1 cellular context compared by ENCODE assay signal in genomic region chr6:35804996-35805736, GRCh38.
A peak's percentile ranks its signal among the peaks of the same experiment; 100 is the strongest.
TF ChIP-seq lines count a peak whose summit lies in the region.

Gene LHFPL5, plus strand, starts transcription at chr6:35805352. Its CDS starts 319 bp downstream, at chr6:35805671.

TF ChIP-seq in WTC11, 78 proteins besides CTCF, POLR2A, EP300 and RAD21 (continued from another document):
- peak; percentile 82; the same call in 1 of the 2 replicates for TF ChIP-seq SP1 (CRISPR knock-in tag; conservative IDR thresholded peaks at IDR 0.05)
- TF ChIP-seq ZNF425 (CRISPR knock-in tag; conservative IDR thresholded peaks at IDR 0.05), result no peak
- no peak for TF ChIP-seq KAT7 (CRISPR knock-in tag; IDR thresholded peaks at IDR 0.05; ENCODE audit: borderline replicate concordance)
- peak; percentile 90; the same call in 1 of the 2 replicates for TF ChIP-seq ZNF219 (CRISPR knock-in tag; IDR thresholded peaks at IDR 0.05; ENCODE audit: borderline replicate concordance)
- no peak; the same call in 1 of the 2 replicates for TF ChIP-seq CREM (CRISPR knock-in tag; IDR thresholded peaks at IDR 0.05)
- peak; percentile 81 for TF ChIP-seq IRF1 (CRISPR knock-in tag; IDR thresholded peaks at IDR 0.05)
- TF ChIP-seq ZNF532 (CRISPR knock-in tag; IDR thresholded peaks at IDR 0.05; ENCODE audit: borderline replicate concordance), result no peak
- TF ChIP-seq SMAD4 (CRISPR knock-in tag; IDR thresholded peaks at IDR 0.05), result peak; percentile 86; the same call in 1 of the 2 replicates
- TF ChIP-seq E2F4 (CRISPR knock-in tag; IDR thresholded peaks at IDR 0.05; ENCODE audit: borderline replicate concordance, low read depth), result 0 out of 2 replicates have a peak, but pooled peaks have one; percentile 46
- TF ChIP-seq IRF2 (CRISPR knock-in tag; IDR thresholded peaks at IDR 0.05; ENCODE audit: borderline replicate concordance, low read depth), result no peak
- peak; percentile 94 for TF ChIP-seq FOXP4 (CRISPR knock-in tag; IDR thresholded peaks at IDR 0.05)
- TF ChIP-seq USF1 (CRISPR knock-in tag; IDR thresholded peaks at IDR 0.05), result peak; percentile 71; the same call in 1 of the 2 replicates
- TF ChIP-seq ZNF263 (CRISPR knock-in tag; IDR thresholded peaks at IDR 0.05; ENCODE audit: low read depth), result no peak
- no peak for TF ChIP-seq ZNF423 (CRISPR knock-in tag; IDR thresholded peaks at IDR 0.05)
- no peak for TF ChIP-seq HMGA2 (CRISPR knock-in tag; IDR thresholded peaks at IDR 0.05)
- TF ChIP-seq TP53 (CRISPR knock-in tag; IDR thresholded peaks at IDR 0.05), result no peak
- TF ChIP-seq FOXJ3 (CRISPR knock-in tag; IDR thresholded peaks at IDR 0.05; ENCODE audit: borderline replicate concordance), result no peak
- no peak for TF ChIP-seq JAZF1 (CRISPR knock-in tag; IDR thresholded peaks at IDR 0.05)
- peak; percentile 85; the same call in 1 of the 2 replicates for TF ChIP-seq TCF7 (CRISPR knock-in tag; IDR thresholded peaks at IDR 0.05; ENCODE audit: low read depth)
- no peak for TF ChIP-seq RORB (CRISPR knock-in tag; IDR thresholded peaks at IDR 0.05)
- TF ChIP-seq ZBTB43 (CRISPR knock-in tag; IDR thresholded peaks at IDR 0.05), result peak; percentile 89; the same call in 1 of the 2 replicates
- peak; percentile 67; the same call in 1 of the 2 replicates for TF ChIP-seq MYBL2 (CRISPR knock-in tag; IDR thresholded peaks at IDR 0.05)
- peak; percentile 84; the same call in 1 of the 2 replicates for TF ChIP-seq CREB1 (CRISPR knock-in tag; IDR thresholded peaks at IDR 0.05)
- TF ChIP-seq PRRX2 (CRISPR knock-in tag; IDR thresholded peaks at IDR 0.05), result no peak
- TF ChIP-seq ZNF232 (CRISPR knock-in tag; IDR thresholded peaks at IDR 0.05), result peak; percentile 93; the same call in 1 of the 2 replicates
- no peak for TF ChIP-seq GRHL2 (CRISPR knock-in tag; IDR thresholded peaks at IDR 0.05; ENCODE audit: insufficient replicate concordance, severe bottlenecking)
- peak; percentile 68; the same call in 1 of the 2 replicates for TF ChIP-seq TEAD4 (CRISPR knock-in tag; IDR thresholded peaks at IDR 0.05)
- no peak for TF ChIP-seq EMX1 (CRISPR knock-in tag; IDR thresholded peaks at IDR 0.05)
- 0 out of 2 replicates have a peak, but pooled peaks have one; percentile 59 for TF ChIP-seq AFF4 (CRISPR knock-in tag; IDR thresholded peaks at IDR 0.05; ENCODE audit: borderline replicate concordance)
TF ChIP-seq in WTC11: peak in this region for 35.
